10 cellular contexts compared by ENCODE assay signal in the genomic region with DNA sequence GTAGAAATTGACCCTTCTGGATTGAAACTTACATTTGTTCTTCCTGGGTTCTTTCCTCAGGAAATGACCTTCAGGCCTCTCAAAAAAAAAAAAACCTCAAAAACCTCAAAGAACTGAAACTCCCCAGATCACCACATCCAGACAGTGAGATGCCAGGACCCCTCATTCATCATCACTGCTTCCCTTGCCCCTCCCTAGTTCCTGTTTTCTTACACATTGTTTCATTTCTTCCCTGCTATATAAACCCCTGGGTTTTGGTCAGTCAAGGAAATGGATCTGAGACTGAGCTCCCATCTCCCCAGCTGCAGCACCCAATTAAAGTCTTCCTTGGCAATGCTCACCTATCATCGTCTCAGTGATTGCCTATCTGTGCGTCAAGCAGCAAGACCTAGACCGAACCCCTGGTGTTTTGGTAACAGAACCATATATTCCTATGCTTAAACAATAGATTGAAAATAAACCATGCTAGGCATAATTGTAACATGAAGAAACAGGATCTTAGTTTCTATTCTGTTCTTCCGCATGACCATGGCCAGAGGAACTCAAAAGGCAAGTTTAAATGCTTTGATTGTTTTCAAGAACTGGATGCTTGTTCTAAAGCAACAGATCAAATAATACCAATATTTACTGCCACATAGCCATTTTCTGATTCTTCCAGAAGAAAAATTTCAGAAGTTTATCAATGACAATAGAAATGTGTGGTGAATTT.
DNase-seq lines count a peak whose midpoint lies in the region; ATAC-seq, FAIRE-seq and TF ChIP-seq lines count a peak whose summit lies in the region.
"Had no signal": no experiment of that assay in that cellular context is flagged by ENCODE, and none has a peak within 500 bp of the region (broad histone marks: within the 10 kb centered on the region; RNA-seq: fewer than 3 reads in every experiment).

No MANE protein-coding gene starts in this region.

- H4K20me1 ChIP-seq in Karpas-422 (ENCODE audit: insufficient read depth, low read depth, low read length), result no peaks in the 10 kb centered on the region
- H4K20me1 ChIP-seq in keratinocyte (ENCODE audit: control insufficient read depth, extremely low read depth, insufficient read depth, low read length), result no peaks in the 10 kb centered on the region

- peaks cover 46 to 60% (median 56%) of the 10 kb centered on the region in 3 donors for H3K4me1 Mint-ChIP-seq in CD8-positive, alpha-beta memory T cell
- peaks cover 77% of the 10 kb centered on the region for H3K4me1 Mint-ChIP-seq in activated B cell treated with CpG ODN at 0.5 μM for 24 hours

- H3K27me3 Mint-ChIP-seq in CD8-positive, alpha-beta memory T cell, result peaks cover 0 to 1% of the 10 kb centered on the region in 2 donors
- H3K27me3 Mint-ChIP-seq in activated B cell treated with CpG ODN at 0.5 μM for 24 hours, result no peaks in the 10 kb centered on the region

- peak overlapping the region in 6 of 7 donors; percentile 9 to 54 (median 16) for H3K4me3 Mint-ChIP-seq in CD8-positive, alpha-beta memory T cell
- peak overlapping the region; percentile 61 for H3K4me3 Mint-ChIP-seq in activated B cell treated with CpG ODN at 0.5 μM for 24 hours
- H3K4me3 Mint-ChIP-seq: WTC11 had no signal

- no peak overlapping the region for H3K27ac ChIP-seq in CD8-positive, alpha-beta memory T cell (ENCODE audit: low read depth, low read length)
- H3K27ac ChIP-seq in Karpas-422 (ENCODE audit: low read length), result peak overlapping the region; percentile 36
- H3K27ac ChIP-seq in keratinocyte (ENCODE audit: control insufficient read depth, insufficient read depth, low read length), result no peak overlapping the region
- no peak overlapping the region for H3K27ac ChIP-seq in ascending aorta

- H2AFZ ChIP-seq in Karpas-422 (ENCODE audit: low read length) (peak overlapping the region; percentile 17; the same call in 1 of the 2 replicates), keratinocyte (ENCODE audit: control insufficient read depth, low read length) (peak overlapping the region; percentile 41)

- CTCF ChIA-PET in CD8-positive, alpha-beta memory T cell (lab: Charles Lee), result no interaction called here
- CTCF ChIA-PET in activated B cell treated with CpG ODN at 0.5 μM for 24 hours (lab: Charles Lee), result no interaction called here

- dilution Hi-C loops in keratinocyte (cut with MboI; ENCODE audit: extremely low pct_ligation_motif_present, low sequenced_read_pairs), result no loop called here

- H3K36me3 Mint-ChIP-seq in CD8-positive, alpha-beta memory T cell, result no peaks in the 10 kb centered on the region
- H3K36me3 Mint-ChIP-seq in activated B cell treated with CpG ODN at 0.5 μM for 24 hours (ENCODE audit: low read depth), result no peaks in the 10 kb centered on the region
- H3K36me3 Mint-ChIP-seq: WTC11 had no signal

- POLR2A ChIA-PET in CD8-positive, alpha-beta memory T cell (lab: Charles Lee), result no interaction called here
- POLR2A ChIA-PET in activated B cell treated with CpG ODN at 0.5 μM for 24 hours (lab: Charles Lee), result interaction anchor here (0.5 to 1.4 kb wide), 12 partner anchors 10 to 453 kb away, joined by 3 to 12 read pairs (median 5); partner anchors contain the start of gene FUT8

- H3K9me1 ChIP-seq in keratinocyte (ENCODE audit: control insufficient read depth, extremely low read depth, insufficient read depth, low read length), result no peaks in the 10 kb centered on the region

- DNase-seq in CD8-positive, alpha-beta memory T cell, result no peak
- DNase-seq in Karpas-422 (no peak), activated B cell treated with CpG ODN at 0.5 μM for 24 hours (no peak), keratinocyte (ENCODE audit: low read depth, low spot score) (no peak), NCI-H82 treated with DMSO at 0.1 percent for 48 hours (lab: John Stamatoyannopoulos, UW; ENCODE audit: unreplicated experiment) (no peak), ascending aorta (ENCODE audit: low spot score in 2 of 2) (no peak), retina (no peak)
- no peak for DNase-seq in activated effector memory CD4-positive, alpha-beta T cell treated with anti-CD3 and anti-CD28 coated beads, Interleukin-2, amount 50 U/mL, for 16 hours
- DNase-seq: NCI-H187 had no signal

- H3K79me2 ChIP-seq in Karpas-422 (ENCODE audit: low read length), result no peaks in the 10 kb centered on the region
- no peaks in the 10 kb centered on the region for H3K79me2 ChIP-seq in keratinocyte (ENCODE audit: control insufficient read depth, insufficient read depth, low read length)

- H3K36me3 ChIP-seq in CD8-positive, alpha-beta memory T cell (ENCODE audit: insufficient read depth, low read length), result no peaks in the 10 kb centered on the region
- H3K36me3 ChIP-seq in Karpas-422 (ENCODE audit: insufficient read depth, low read length) (no peaks in the 10 kb centered on the region), keratinocyte (ENCODE audit: control insufficient read depth in 2 of 2, extremely low read depth in 1 of 2, insufficient read depth in 2 of 2, low read length in 2 of 2) (no peaks in the 10 kb centered on the region), ascending aorta (no peaks in the 10 kb centered on the region)

- peak overlapping the region in 4 of 8 donors; percentile 9 to 82 (median 60) for H3K27ac Mint-ChIP-seq in CD8-positive, alpha-beta memory T cell
- peak overlapping the region; percentile 88 for H3K27ac Mint-ChIP-seq in activated B cell treated with CpG ODN at 0.5 μM for 24 hours
- H3K27ac Mint-ChIP-seq: WTC11 had no signal

- no peak overlapping the region for H3K4me2 ChIP-seq in Karpas-422 (ENCODE audit: low read depth, low read length, poor library complexity, severe bottlenecking)
- no peak overlapping the region for H3K4me2 ChIP-seq in keratinocyte (ENCODE audit: control insufficient read depth, extremely low read depth, insufficient read depth, low read depth, low read length)

- no peaks in the 10 kb centered on the region for H3K9me3 ChIP-seq in CD8-positive, alpha-beta memory T cell (ENCODE audit: low read length)
- H3K9me3 ChIP-seq in Karpas-422 (ENCODE audit: low read length), result no peaks in the 10 kb centered on the region
- H3K9me3 ChIP-seq in keratinocyte (ENCODE audit: control insufficient read depth, low read depth, low read length), result no peaks in the 10 kb centered on the region
- H3K9me3 ChIP-seq in ascending aorta, result no peaks in the 10 kb centered on the region

- ATAC-seq in activated B cell treated with CpG ODN at 0.5 μM for 24 hours (ENCODE audit: low read depth), result peak; percentile 5
- ATAC-seq: WTC11 had no signal

- no peak overlapping the region for H3K4me3 ChIP-seq in CD8-positive, alpha-beta memory T cell (ENCODE audit: low read length)
- no peak overlapping the region for H3K4me3 ChIP-seq in Karpas-422 (ENCODE audit: low read length)
- no peak overlapping the region for H3K4me3 ChIP-seq in keratinocyte (ENCODE audit: control insufficient read depth in 2 of 3, extremely low read depth in 1 of 3, insufficient read depth in 2 of 3, low read depth in 1 of 3, low read length in 3 of 3)
- no peak overlapping the region for H3K4me3 ChIP-seq in ascending aorta

- no peaks in the 10 kb centered on the region for H3K9me3 Mint-ChIP-seq in CD8-positive, alpha-beta memory T cell
- H3K9me3 Mint-ChIP-seq in activated B cell treated with CpG ODN at 0.5 μM for 24 hours, result no peaks in the 10 kb centered on the region

- H3K27me3 ChIP-seq in CD8-positive, alpha-beta memory T cell (ENCODE audit: insufficient read depth, low read length, poor library complexity, severe bottlenecking), result no peaks in the 10 kb centered on the region
- H3K27me3 ChIP-seq in Karpas-422 (ENCODE audit: low read length) (no peaks in the 10 kb centered on the region), keratinocyte (ENCODE audit: control insufficient read depth, extremely low read depth, insufficient read depth, low read length) (no peaks in the 10 kb centered on the region), ascending aorta (no peaks in the 10 kb centered on the region)

- H3K9me2 ChIP-seq in Karpas-422 (replicated peaks; ENCODE audit: insufficient read depth, low read length), result no peaks in the 10 kb centered on the region

- intact Hi-C loops in activated B cell treated with CpG ODN at 0.5 μM for 24 hours (cut with micrococcal nuclease) (loop anchor here (1.0 kb wide), 5 partner anchors 12 to 108 kb away; partner anchors contain the start of gene MAX), ascending aorta (cut with DNase I) (no loop called here)

- TF ChIP-seq CTCF in activated B cell treated with CpG ODN at 0.5 μM for 24 hours (IDR thresholded peaks at IDR 0.05) (no peak), keratinocyte (optimal IDR thresholded peaks at IDR 0.05 in 1 of 3, IDR thresholded peaks at IDR 0.05 in 1 of 3, conservative IDR thresholded peaks at IDR 0.05 in 1 of 3; ENCODE audit: extremely low read depth in 1 of 3, insufficient read depth in 2 of 3, low read length in 3 of 3) (no peak), ascending aorta (IDR thresholded peaks at IDR 0.05) (no peak)

- no peak for FAIRE-seq in keratinocyte (lab: Jason Lieb, UNC)

- no peak overlapping the region for H3K9ac ChIP-seq in Karpas-422 (ENCODE audit: low read length)
- no peak overlapping the region for H3K9ac ChIP-seq in keratinocyte (ENCODE audit: control insufficient read depth, extremely low read depth, insufficient read depth, low read length)

- H3K4me1 ChIP-seq in CD8-positive, alpha-beta memory T cell (ENCODE audit: insufficient read depth, low read length), result peaks cover 45% of the 10 kb centered on the region
- H3K4me1 ChIP-seq in Karpas-422 (ENCODE audit: low read length) (peaks cover 68% of the 10 kb centered on the region), keratinocyte (ENCODE audit: control insufficient read depth, extremely low read depth, insufficient read depth, low read length) (peaks cover 22% of the 10 kb centered on the region), ascending aorta (no peaks in the 10 kb centered on the region)
